Comparison of ENCODE assay signal across 14 cellular contexts in genomic region chr13:59651479-59651878, GRCh38.
DNase-seq lines count a peak whose midpoint lies in the region; ATAC-seq and TF ChIP-seq lines count a peak whose summit lies in the region.
"Had no signal": no experiment of that assay in that cellular context is flagged by ENCODE, and none has a peak within 500 bp of the region (broad histone marks: within the 10 kb centered on the region; RNA-seq: fewer than 3 reads in every experiment).

No MANE protein-coding gene starts in this region.

- WGBS in esophagus muscularis mucosa: 96% methylated on average over 5 of the region's 5 CpGs

- H3K36me3 Mint-ChIP-seq in T-helper 17 cell (ENCODE audit: low read depth) (peaks cover 2% of the 10 kb centered on the region), nephron progenitor cell (ENCODE audit: low read depth) (no peaks in the 10 kb centered on the region)
- H3K36me3 Mint-ChIP-seq: CD8-positive, alpha-beta memory T cell had no signal

- H3K36me3 ChIP-seq in esophagus muscularis mucosa (no peaks in the 10 kb centered on the region), ascending aorta (no peaks in the 10 kb centered on the region)
- H3K36me3 ChIP-seq: BLaER1 had no signal

- no peaks in the 10 kb centered on the region for H3K4me1 ChIP-seq in esophagus muscularis mucosa
- no peaks in the 10 kb centered on the region for H3K4me1 ChIP-seq in ascending aorta
- H3K4me1 ChIP-seq: A549, BLaER1, Caco-2 had no signal

- H3K9me3 ChIP-seq in T-helper 17 cell (ENCODE audit: control insufficient read depth, low read length, poor library complexity, severe bottlenecking) (no peaks in the 10 kb centered on the region), esophagus muscularis mucosa (no peaks in the 10 kb centered on the region), ascending aorta (no peaks in the 10 kb centered on the region)
- H3K9me3 ChIP-seq: A549, Caco-2 had no signal

- DNase-seq in T-helper 17 cell (no peak), esophagus muscularis mucosa (ENCODE audit: extremely low spot score) (peak; percentile 37), nephron progenitor cell (no peak), ascending aorta (ENCODE audit: low spot score in 2 of 2) (no peak)
- DNase-seq: Caco-2; CD8-positive, alpha-beta memory T cell; DND-41; GDM1; HCEC 1CT had no signal

- intact Hi-C loops in esophagus muscularis mucosa (cut with DNase I) (no loop called here), ascending aorta (cut with DNase I) (no loop called here)

- H3K4me1 Mint-ChIP-seq in T-helper 17 cell (no peaks in the 10 kb centered on the region), nephron progenitor cell (peaks cover 17% of the 10 kb centered on the region)
- H3K4me1 Mint-ChIP-seq: CD8-positive, alpha-beta memory T cell; IgD-negative memory B cell had no signal

- TF ChIP-seq CTCF in esophagus muscularis mucosa (IDR thresholded peaks at IDR 0.05): no peak
- no peak for TF ChIP-seq CTCF in nephron progenitor cell (IDR thresholded peaks at IDR 0.05)
- TF ChIP-seq CTCF in ascending aorta (IDR thresholded peaks at IDR 0.05): no peak

- H3K9me3 Mint-ChIP-seq in nephron progenitor cell: no peaks in the 10 kb centered on the region
- H3K9me3 Mint-ChIP-seq: CD8-positive, alpha-beta memory T cell; IgD-negative memory B cell had no signal

- H3K4me3 Mint-ChIP-seq in T-helper 17 cell (peak overlapping the region; percentile 1), nephron progenitor cell (no peak overlapping the region)
- H3K4me3 Mint-ChIP-seq: CD8-positive, alpha-beta memory T cell; IgD-negative memory B cell had no signal

- ATAC-seq in T-helper 17 cell (no peak), HG02973 (IDR thresholded peaks at IDR 0.05; ENCODE audit: unreplicated experiment) (no peak), HG03565 (IDR thresholded peaks at IDR 0.05; ENCODE audit: unreplicated experiment) (no peak)
- ATAC-seq: A549 had no signal

- H3K27me3 ChIP-seq in esophagus muscularis mucosa: no peaks in the 10 kb centered on the region
- no peaks in the 10 kb centered on the region for H3K27me3 ChIP-seq in ascending aorta
- H3K27me3 ChIP-seq: BLaER1 had no signal

- H3K4me3 ChIP-seq in esophagus muscularis mucosa: no peak overlapping the region
- H3K4me3 ChIP-seq in ascending aorta: no peak overlapping the region
- H3K4me3 ChIP-seq: A549, BLaER1 had no signal

- H3K27ac ChIP-seq in esophagus muscularis mucosa (replicated peaks in 1 of 4): no peak overlapping the region
- H3K27ac ChIP-seq in ascending aorta: no peak overlapping the region
- H3K27ac ChIP-seq: A549, BLaER1 had no signal

- H3K27ac Mint-ChIP-seq in T-helper 17 cell (no peak overlapping the region), nephron progenitor cell (peak overlapping the region; percentile 6)
- H3K27ac Mint-ChIP-seq: CD8-positive, alpha-beta memory T cell had no signal

- H3K27me3 Mint-ChIP-seq in T-helper 17 cell: peaks cover 19% of the 10 kb centered on the region
- peaks cover 3% of the 10 kb centered on the region for H3K27me3 Mint-ChIP-seq in nephron progenitor cell (ENCODE audit: low read depth, poor library complexity)

- TF ChIP-seq POLR2A in esophagus muscularis mucosa (IDR thresholded peaks at IDR 0.05; ENCODE audit: low read depth): no peak

- TF ChIP-seq EP300 in esophagus muscularis mucosa (IDR thresholded peaks at IDR 0.05): no peak
